ENCODE assay signal across 11 cellular contexts in genomic region chr5:141523991-141524390, GRCh38. TPM values are rescaled to one million over a fixed set of nuclear protein-coding genes. Genes with fewer than 3 reads are reported as not detected.
DNase-seq lines count a peak whose midpoint lies in the region; ATAC-seq and TF ChIP-seq lines count a peak whose summit lies in the region.
"Had no signal": no experiment of that assay in that cellular context is flagged by ENCODE, and none has a peak within 500 bp of the region (broad histone marks: within the 10 kb centered on the region; RNA-seq: fewer than 3 reads in every experiment).

No MANE protein-coding gene starts in this region.

- no peaks in the 10 kb centered on the region for H3K9me3 ChIP-seq in Karpas-422 (ENCODE audit: low read length)
- no peaks in the 10 kb centered on the region for H3K9me3 ChIP-seq in mammary epithelial cell (replicated peaks; ENCODE audit: insufficient read depth, low read length)
- no peaks in the 10 kb centered on the region for H3K9me3 ChIP-seq in lung (ENCODE audit: control insufficient read depth in 2 of 2, insufficient read depth in 1 of 2, low read length in 1 of 2)
- H3K9me3 ChIP-seq: HAP-1 had no signal

- no peak overlapping the region for H3K27ac Mint-ChIP-seq in stimulated activated memory B cell treated with anti-CD40 and anti-IgM and Interleukin-4, amounts not matched to agents 10 μg/mL and 1 μg/mL and 100 μg/mL, for 72 hours

- intact Hi-C loops in mammary epithelial cell (cut with micrococcal nuclease), result loop anchor here (1.0 to 5.0 kb wide), 8 partner anchors 10 to 152 kb away; partner anchors contain the start of genes PCDHGA12, PCDHGA6, PCDHGB3 and PCDHGB7

- H3K36me3 Mint-ChIP-seq in stimulated activated memory B cell treated with anti-CD40 and anti-IgM and Interleukin-4, amounts not matched to agents 10 μg/mL and 1 μg/mL and 100 μg/mL, for 72 hours, result peaks cover 85% of the 10 kb centered on the region

- peaks cover 26% of the 10 kb centered on the region for H3K79me2 ChIP-seq in Karpas-422 (ENCODE audit: low read length)
- peaks cover 9% of the 10 kb centered on the region for H3K79me2 ChIP-seq in mammary epithelial cell (ENCODE audit: insufficient read depth, low read length)

- no peaks in the 10 kb centered on the region for H3K27me3 Mint-ChIP-seq in stimulated activated memory B cell treated with anti-CD40 and anti-IgM and Interleukin-4, amounts not matched to agents 10 μg/mL and 1 μg/mL and 100 μg/mL, for 72 hours

- H3K9ac ChIP-seq in Karpas-422 (ENCODE audit: low read length), result peak overlapping the region; percentile 31
- no peak overlapping the region for H3K9ac ChIP-seq in mammary epithelial cell (ENCODE audit: insufficient read depth, low read length)

- H3K9me2 ChIP-seq in Karpas-422 (replicated peaks; ENCODE audit: insufficient read depth, low read length), result no peaks in the 10 kb centered on the region

- no TSS peak for BruUV-seq in mammary epithelial cell (replicated peaks; lab: Mats Ljungman, UMichigan)

- H3K27ac ChIP-seq in Karpas-422 (ENCODE audit: low read length) (peak overlapping the region; percentile 100), mammary epithelial cell (ENCODE audit: insufficient read depth, low read depth, low read length) (peak overlapping the region; percentile 74), lung (ENCODE audit: low read depth in 1 of 2, low read length in 1 of 2) (peak overlapping the region; percentile 32 to 41), coronary artery (peak overlapping the region in 1 of 2 donors; percentile 74)
- H3K27ac ChIP-seq: WERI-Rb-1 had no signal

- peak overlapping the region; percentile 74 for H3K4me2 ChIP-seq in Karpas-422 (ENCODE audit: low read depth, low read length, poor library complexity, severe bottlenecking)
- H3K4me2 ChIP-seq in mammary epithelial cell (ENCODE audit: insufficient read depth, low read depth, low read length), result no peak overlapping the region

- in situ Hi-C loops in mammary epithelial cell (cut with MboI; ENCODE audit: low sequenced_read_pairs in 2 of 2), result loop anchor here (5.0 kb wide), 1 partner anchor 47 kb away; the partner anchor contains the start of gene PCDHGC3 (in 2 of the 2)

- no peaks in the 10 kb centered on the region for H3K27me3 ChIP-seq in Karpas-422 (ENCODE audit: low read length)
- H3K27me3 ChIP-seq in mammary epithelial cell (ENCODE audit: insufficient read depth, low read length), result no peaks in the 10 kb centered on the region
- no peaks in the 10 kb centered on the region for H3K27me3 ChIP-seq in lung (ENCODE audit: control insufficient read depth, insufficient read depth)

- no peak for DNase-seq in Karpas-422
- no peak for DNase-seq in mammary epithelial cell
- no peak for DNase-seq in lung (ENCODE audit: low spot score)
- DNase-seq in superior temporal gyrus (ENCODE audit: extremely low spot score), result peak; percentile 15
- DNase-seq in coronary artery (ENCODE audit: low spot score), result no peak
- no peak for DNase-seq in omental fat pad (ENCODE audit: low spot score)

- TF ChIP-seq CTCF in mammary epithelial cell (conservative IDR thresholded peaks at IDR 0.05 in 1 of 2, IDR thresholded peaks at IDR 0.05 in 1 of 2; ENCODE audit: extremely low read depth in 1 of 2, insufficient read depth in 1 of 2, low read depth in 1 of 2, low read length in 2 of 2) (no peak), lung (IDR thresholded peaks at IDR 0.05; ENCODE audit: control extremely low read depth, extremely low read depth) (no peak), coronary artery (IDR thresholded peaks at IDR 0.05) (no peak), omental fat pad (IDR thresholded peaks at IDR 0.05) (no peak)

- peaks cover 28% of the 10 kb centered on the region for H3K4me1 Mint-ChIP-seq in stimulated activated memory B cell treated with anti-CD40 and anti-IgM and Interleukin-4, amounts not matched to agents 10 μg/mL and 1 μg/mL and 100 μg/mL, for 72 hours

- CTCF ChIA-PET in mammary epithelial cell (lab: Charles Lee; ENCODE audit: low non-redundant PET), result interaction anchor here (0.6 to 0.9 kb wide), 4 partner anchors 34 to 111 kb away, joined by 3 to 5 read pairs (median 4); partner anchors contain the start of gene PCDHGA10

- H3K36me3 ChIP-seq in Karpas-422 (ENCODE audit: insufficient read depth, low read length) (peaks cover 73% of the 10 kb centered on the region), mammary epithelial cell (ENCODE audit: insufficient read depth, low read length) (peaks cover 29% of the 10 kb centered on the region), lung (ENCODE audit: control insufficient read depth in 2 of 2, insufficient read depth in 2 of 2, low read length in 2 of 2) (peaks cover 14 to 35% of the 10 kb centered on the region in 2 donors)

- no peaks in the 10 kb centered on the region for H3K9me3 Mint-ChIP-seq in stimulated activated memory B cell treated with anti-CD40 and anti-IgM and Interleukin-4, amounts not matched to agents 10 μg/mL and 1 μg/mL and 100 μg/mL, for 72 hours
- H3K9me3 Mint-ChIP-seq: activated T-cell treated with anti-CD3 and anti-CD28 coated beads, Interleukin-2, amount 50 U/mL, for 4 hours had no signal

- H3K4me3 Mint-ChIP-seq in stimulated activated memory B cell treated with anti-CD40 and anti-IgM and Interleukin-4, amounts not matched to agents 10 μg/mL and 1 μg/mL and 100 μg/mL, for 72 hours, result no peak overlapping the region
- H3K4me3 Mint-ChIP-seq: activated T-cell treated with anti-CD3 and anti-CD28 coated beads, Interleukin-2, amount 50 U/mL, for 4 hours had no signal

- H3K4me1 ChIP-seq in Karpas-422 (ENCODE audit: low read length) (peaks cover 99% of the 10 kb centered on the region), mammary epithelial cell (ENCODE audit: insufficient read depth, low read length) (peaks cover 54% of the 10 kb centered on the region), lung (ENCODE audit: control insufficient read depth in 2 of 2, insufficient read depth in 2 of 2, low read length in 2 of 2) (peaks cover 8 to 21% of the 10 kb centered on the region in 2 donors)

- H3K4me3 ChIP-seq in Karpas-422 (ENCODE audit: low read length) (no peak overlapping the region), mammary epithelial cell (replicated peaks in 1 of 3; ENCODE audit: insufficient read depth in 1 of 3, low read depth in 2 of 3, low read length in 3 of 3) (no peak overlapping the region), lung (no peak overlapping the region), coronary artery (no peak overlapping the region)
- H3K4me3 ChIP-seq: HAP-1 had no signal

- H2AFZ ChIP-seq in Karpas-422 (ENCODE audit: low read length) (no peak overlapping the region), mammary epithelial cell (ENCODE audit: low read depth, low read length) (no peak overlapping the region)

- dilution Hi-C loops in mammary epithelial cell (cut with HindIII; ENCODE audit: low sequenced_read_pairs), result loop anchor here (5.0 kb wide), 1 partner anchor 42 kb away; no protein-coding TSS in a partner anchor

- ATAC-seq in lung (ENCODE audit: insufficient read depth, low FRiP score) (no peak), GM18502 (IDR thresholded peaks at IDR 0.05; ENCODE audit: poor library complexity, unreplicated experiment) (no peak), omental fat pad (ENCODE audit: low FRiP score) (no peak)
- ATAC-seq in stimulated activated memory B cell treated with anti-CD40 and anti-IgM and Interleukin-4, amounts not matched to agents 10 μg/mL and 1 μg/mL and 100 μg/mL, for 72 hours, result no peak

- 98% methylated on average over 8 of the region's 8 CpGs for WGBS in mammary epithelial cell (ENCODE audit: low coverage, missing lambda C conversion rate)
- 90 to 92% methylated on average over 8 of the region's 8 CpGs for WGBS in lung, 2 donors

- H4K20me1 ChIP-seq in Karpas-422 (ENCODE audit: insufficient read depth, low read depth, low read length), result no peaks in the 10 kb centered on the region
- H4K20me1 ChIP-seq in mammary epithelial cell (ENCODE audit: insufficient read depth, low read length), result no peaks in the 10 kb centered on the region

RNA-seq across cellular contexts. Expression of gene PCDHGC5, which starts 35.1 kb away (rescaled TPM):
- total RNA-seq in Karpas-422 (2014; rRNA removed; shearing (Covaris generic); ENCODE audit: low replicate concordance), result 5.1 and 5.8 TPM in 2 replicates
- 1 to 10 TPM; 1.8 to 3.3 TPM for total RNA-seq in mammary epithelial cell
- 0.59 TPM for polyA plus RNA-seq in mammary epithelial cell
- 1.7 TPM for polyA minus RNA-seq in mammary epithelial cell
- 1 to 10 TPM; 2.7 to 5.1 TPM for total RNA-seq in lung
- under 1 TPM; 0.14 to 0.39 TPM for polyA plus RNA-seq in lung
- total RNA-seq in omental fat pad, result 1 to 10 TPM; 1.1 to 3.2 (median 2.1) TPM
- total RNA-seq: activated T-cell treated with anti-CD3 and anti-CD28 coated beads, Interleukin-2, amount 50 U/mL, for 4 hours had no signal

RNA-seq across cellular contexts. Expression of gene PCDHGC4, which starts 39.2 kb away (rescaled TPM):
- 7.0 and 11.8 TPM in 2 replicates for total RNA-seq in Karpas-422 (2014; rRNA removed; shearing (Covaris generic); ENCODE audit: low replicate concordance)
- total RNA-seq in mammary epithelial cell, result 1 to 10 TPM; 1.2 to 2.7 TPM
- polyA plus RNA-seq in mammary epithelial cell, result 0.14 TPM
- polyA minus RNA-seq in mammary epithelial cell, result 0.21 TPM
- 1 to 10 TPM; 3.1 to 8.7 TPM for total RNA-seq in lung
- polyA plus RNA-seq in lung, result under 1 TPM; 0.08 to 0.24 TPM
- 1 to 10 TPM; 1.5 to 4.1 (median 3.5) TPM for total RNA-seq in omental fat pad
- total RNA-seq: activated T-cell treated with anti-CD3 and anti-CD28 coated beads, Interleukin-2, amount 50 U/mL, for 4 hours had no signal

RNA-seq across cellular contexts. Expression of gene PCDHGC3, which starts 48.2 kb away (rescaled TPM):
- total RNA-seq in Karpas-422 (2014; rRNA removed; shearing (Covaris generic); ENCODE audit: low replicate concordance), result 61.3 and 75.2 TPM in 2 replicates
- total RNA-seq in mammary epithelial cell (10 to 100 TPM; 74.7 to 76.3 TPM), lung (100 to 1,000 TPM in 1 of 2 donors, 10 to 100 TPM in 1; 63.9 to 116 TPM), omental fat pad (10 to 100 TPM; 34.8 to 83.1 (median 41.9) TPM)
- polyA plus RNA-seq in mammary epithelial cell (48.6 TPM), lung (10 to 100 TPM; 44.8 to 73.4 TPM)
- polyA minus RNA-seq in mammary epithelial cell, result 134 TPM
